Comparison of ENCODE assay signal across 29 cellular contexts in the genomic region with DNA sequence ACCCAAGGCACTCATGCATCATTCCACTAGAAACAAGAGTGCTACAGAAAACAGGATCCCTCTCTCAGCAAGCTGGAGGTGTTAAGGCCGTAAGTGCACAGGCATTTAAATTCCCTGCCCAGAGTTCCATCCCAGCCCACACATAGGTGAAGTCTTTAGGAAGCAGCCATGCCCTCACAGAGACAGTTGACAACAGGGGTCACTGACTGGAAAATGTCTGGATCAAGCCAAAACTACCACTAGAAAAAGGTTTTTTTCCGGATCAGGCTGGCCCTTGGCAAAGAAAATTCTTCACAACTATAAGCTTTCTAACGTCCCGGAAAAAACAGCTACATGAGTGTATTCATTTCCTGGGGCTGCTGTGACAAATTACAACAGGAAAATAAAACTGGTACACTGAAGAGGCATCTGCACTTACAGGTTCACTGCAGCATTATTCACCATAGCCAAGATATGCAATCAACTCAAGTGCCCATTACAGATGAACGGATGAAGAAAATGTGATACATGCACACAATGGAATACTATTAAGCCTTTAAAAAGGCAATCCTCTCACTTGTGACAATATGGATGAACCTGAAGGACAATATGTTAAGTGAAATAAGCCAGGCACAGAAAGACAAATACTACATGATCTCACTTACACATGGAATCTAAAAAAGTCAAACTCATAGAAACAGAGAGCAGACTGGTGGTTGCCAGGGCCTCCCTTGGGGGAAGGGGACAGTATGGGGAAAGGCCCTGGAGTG.
"Had no signal": no experiment of that assay in that cellular context is flagged by ENCODE, and none has a peak within 500 bp of the region (broad histone marks: within the 10 kb centered on the region; RNA-seq: fewer than 3 reads in every experiment).

No MANE protein-coding gene starts in this region.

- ATAC-seq: mucosa of descending colon; naive thymus-derived CD4-positive, alpha-beta T cell; natural killer cell treated with Interleukin-12 subunit alpha and Interleukin-12 subunit beta and Interleukin-15 and Interleukin-18, amount 100 ng/mL, for 72 hours; pancreas; right cardiac atrium; sciatic nerve; stimulated activated naive CD8-positive, alpha-beta T cell treated with anti-CD3 and anti-CD28 coated beads, Interleukin-15, Interleukin-2, amounts not matched to agents 100 U/mL and 50 U/mL, for 24 hours had no signal

- H3K4me1 Mint-ChIP-seq: neural crest cell had no signal

- H3K4me1 ChIP-seq: pancreas, prostate gland, stomach, testis, thyroid gland, transverse colon, upper lobe of left lung, vagina had no signal

- DNase-seq: islet precursor cell; left ventricle myocardium inferior; midbrain; mucosa of descending colon; naive thymus-derived CD4-positive, alpha-beta T cell; nucleus accumbens; pancreas; posterior cingulate gyrus; retina; right cardiac atrium; stimulated activated CD4-positive, alpha-beta T cell treated with anti-CD3 and anti-CD28 coated beads, Interleukin-12 subunit alpha, Interleukin-12 subunit beta, amount 100 ng/mL, for 4 hours; stimulated activated CD4-positive, alpha-beta T cell treated with anti-CD3 and anti-CD28 coated beads, Interleukin-15, amount 100 ng/mL, for 24 hours; stimulated activated CD4-positive, alpha-beta T cell treated with anti-CD3 and anti-CD28 coated beads, Interleukin-2, amount 100 ng/mL, for 24 hours; stimulated activated CD4-positive, alpha-beta T cell treated with anti-CD3 and anti-CD28 coated beads, Interleukin-4, amount 100 ng/mL, for 1 hour; stimulated activated naive CD8-positive, alpha-beta T cell treated with anti-CD3 and anti-CD28 coated beads, Interleukin-15, Interleukin-2, amounts not matched to agents 100 U/mL and 50 U/mL, for 24 hours; stomach; testis; thyroid gland; transverse colon; upper lobe of left lung had no signal

- H3K27me3 Mint-ChIP-seq: memory B cell; naive thymus-derived CD4-positive, alpha-beta T cell; natural killer cell treated with Interleukin-12 subunit alpha and Interleukin-12 subunit beta and Interleukin-15 and Interleukin-18, amount 100 ng/mL, for 72 hours had no signal

- H3K9me3 ChIP-seq: left ventricle myocardium inferior, mucosa of descending colon, pancreas, prostate gland, stomach, testis, thyroid gland, transverse colon, upper lobe of left lung, vagina had no signal

- H3K27me3 ChIP-seq: hepatocyte, pancreas, stomach, testis, thyroid gland, transverse colon, upper lobe of left lung, vagina had no signal

- H3K27ac ChIP-seq: hepatocyte, left ventricle myocardium inferior, pancreas, prostate gland, skin epidermis, stomach, testis, thyroid gland, transverse colon, upper lobe of left lung, vagina had no signal

- H3K27ac Mint-ChIP-seq: memory B cell; naive thymus-derived CD4-positive, alpha-beta T cell; natural killer cell treated with Interleukin-12 subunit alpha and Interleukin-12 subunit beta and Interleukin-15 and Interleukin-18, amount 100 ng/mL, for 72 hours had no signal

- H3K4me3 Mint-ChIP-seq: memory B cell; naive thymus-derived CD4-positive, alpha-beta T cell; natural killer cell treated with Interleukin-12 subunit alpha and Interleukin-12 subunit beta and Interleukin-15 and Interleukin-18, amount 100 ng/mL, for 72 hours; neural crest cell had no signal

- H3K36me3 ChIP-seq: pancreas, prostate gland, thyroid gland, vagina had no signal

- H3K4me3 ChIP-seq: hepatocyte, left ventricle myocardium inferior, lung, mucosa of descending colon, pancreas, prostate gland, skin epidermis, stomach, testis, thyroid gland, transverse colon, upper lobe of left lung, vagina had no signal
